ENCODE assay signal across 1 cellular context in the genomic region with DNA sequence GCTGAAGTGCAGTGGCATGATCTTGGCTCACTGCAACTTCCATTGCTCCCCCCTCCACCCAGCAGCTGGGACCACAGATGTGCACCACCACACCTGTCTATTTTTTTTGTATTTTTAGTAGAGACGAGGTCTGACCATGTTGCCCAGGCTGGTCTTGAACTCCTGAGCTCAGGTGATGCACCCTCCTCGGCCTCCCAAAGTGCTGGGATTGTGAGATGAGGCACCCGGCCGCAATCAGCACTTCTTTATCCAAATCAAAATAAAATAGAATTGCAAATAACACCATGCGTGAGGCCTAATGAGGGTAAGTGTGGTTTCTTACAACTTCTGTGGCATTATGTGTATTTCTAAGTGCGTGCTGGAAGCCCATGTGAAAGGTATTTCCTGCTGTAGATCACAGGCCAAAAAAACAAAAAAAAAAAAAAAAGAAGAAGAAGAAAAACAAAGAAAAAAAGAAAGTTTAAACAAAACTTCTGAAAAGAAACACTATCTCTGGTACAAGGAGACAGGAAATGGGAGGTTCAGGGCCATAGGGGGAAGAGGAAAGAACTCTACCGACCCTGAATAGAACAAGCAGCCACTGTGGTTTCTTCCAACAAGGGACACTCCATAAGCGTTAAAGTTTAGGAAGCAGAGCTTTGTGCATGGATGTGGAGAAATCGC.
TF ChIP-seq lines count a peak whose summit lies in the region.

No MANE protein-coding gene starts in this region.

TF ChIP-seq in endothelial cell of umbilical vein, 7 proteins besides CTCF, POLR2A, EP300 and RAD21 (continued from another document):
- TF ChIP-seq FOS (IDR thresholded peaks at IDR 0.05; ENCODE audit: borderline replicate concordance, insufficient read depth, low read length) (no peak), POLR2AphosphoS5 (IDR thresholded peaks at IDR 0.05; ENCODE audit: insufficient read depth, low read depth, low read length) (no peak), GATA2 (IDR thresholded peaks at IDR 0.05; ENCODE audit: insufficient read depth, insufficient read length, low read depth, low read length) (no peak), MYC (IDR thresholded peaks at IDR 0.05; ENCODE audit: low read depth, low read length) (no peak), EZH2 (IDR thresholded peaks at IDR 0.05; ENCODE audit: borderline replicate concordance, low read depth, low read length, severe bottlenecking) (no peak), JUN (IDR thresholded peaks at IDR 0.05; ENCODE audit: borderline replicate concordance, insufficient read depth, insufficient read length, low read depth) (no peak)
